In the genomic region with DNA sequence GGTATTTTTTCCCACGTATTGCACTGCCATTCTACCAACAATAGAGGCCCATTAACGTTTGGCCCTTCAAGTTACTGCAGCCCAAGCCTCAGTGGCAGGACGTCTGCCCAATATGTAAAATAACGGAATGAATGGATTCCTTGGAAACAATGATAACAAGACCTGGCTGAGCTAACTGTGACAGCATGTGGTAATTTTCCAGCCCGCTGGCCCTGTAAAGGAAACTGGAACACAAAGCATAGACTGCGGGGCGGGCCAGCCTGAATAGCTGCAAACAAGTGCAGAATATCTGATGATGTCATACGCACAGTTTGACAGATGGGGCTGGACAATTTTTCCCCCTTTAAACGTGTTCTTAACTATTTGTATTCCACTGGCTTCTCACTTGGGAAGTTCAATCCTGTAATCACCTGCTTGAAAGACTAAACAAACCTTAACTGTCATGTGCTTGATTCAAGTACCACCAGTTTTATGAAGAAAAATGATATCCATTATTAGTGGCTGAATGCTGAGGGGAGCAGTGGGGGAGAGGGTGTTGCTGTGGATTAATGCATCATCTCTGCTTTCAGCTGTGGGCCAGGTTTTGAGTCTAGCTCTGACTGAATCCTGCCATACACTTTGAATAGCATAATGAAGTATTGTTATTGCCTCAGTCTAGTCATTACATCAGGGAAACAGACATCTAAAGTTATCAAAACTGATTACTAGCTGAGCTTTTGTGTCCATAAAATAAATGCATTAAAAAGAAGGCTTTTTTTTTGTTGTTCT, we compare ENCODE assay signal across 14 cellular contexts.
DNase-seq lines count a peak whose midpoint lies in the region; ATAC-seq, FAIRE-seq and TF ChIP-seq lines count a peak whose summit lies in the region.
"Had no signal": no experiment of that assay in that cellular context is flagged by ENCODE, and none has a peak within 500 bp of the region (broad histone marks: within the 10 kb centered on the region; RNA-seq: fewer than 3 reads in every experiment).

No MANE protein-coding gene starts in this region.

- no peak overlapping the region for H2AFZ ChIP-seq in HepG2 (ENCODE audit: low read length)

- no peaks in the 10 kb centered on the region for H4K20me1 ChIP-seq in HepG2 (ENCODE audit: insufficient read depth, low read length)

- no peaks in the 10 kb centered on the region for H3K79me2 ChIP-seq in HepG2 (ENCODE audit: insufficient read depth, low read length)

- no peak overlapping the region for H3K4me3 ChIP-seq in HepG2 (replicated peaks in 1 of 3; ENCODE audit: insufficient read depth in 1 of 3, low read depth in 2 of 3, low read length in 3 of 3)
- no peak overlapping the region for H3K4me3 ChIP-seq in right lobe of liver
- peak overlapping the region; percentile 7; the same call in 1 of the 2 replicates for H3K4me3 ChIP-seq in iPS-20b (ENCODE audit: low read length)
- H3K4me3 ChIP-seq: esophagus squamous epithelium had no signal

- peak overlapping the region; percentile 92 to 98 (median 93) for H3K27ac Mint-ChIP-seq in brain
- H3K27ac Mint-ChIP-seq: activated CD4-positive, alpha-beta T cell treated with anti-CD3 and anti-CD28 coated beads, Interleukin-2, amount 10 ng/mL, durations not matched to agents 7 days and 5 days had no signal

- TF ChIP-seq EP300 in HepG2 (IDR thresholded peaks at IDR 0.05; ENCODE audit: low read depth in 2 of 2, low read length in 2 of 2) (no peak), HepG2 (CRISPR knock-in tag; IDR thresholded peaks at IDR 0.05; ENCODE audit: borderline replicate concordance) (no peak)

- CTCF ChIA-PET in HepG2 (lab: Yijun Ruan, JAX; ENCODE audit: low intra/inter-chr PET ratio, low total read pairs) (no interaction called here), RWPE1 (lab: Yijun Ruan, JAX) (interaction anchor here (0.5 to 0.6 kb wide), 3 partner anchors 186 to 822 kb away, joined by 3 to 4 read pairs (median 3); no protein-coding TSS in a partner anchor)

- no peaks in the 10 kb centered on the region for H3K36me3 Mint-ChIP-seq in brain

- in situ Hi-C loops in HepG2 (cut with HindIII; ENCODE audit: extremely low pct_ligation_motif_present, low pct_unique_long_range_greater_than_20kb): no loop called here

- H3K9ac ChIP-seq in HepG2 (ENCODE audit: insufficient read depth, low read depth, low read length) (no peak overlapping the region), iPS-20b (ENCODE audit: low read depth, low read length) (peak overlapping the region; percentile 8; the same call in 1 of the 2 replicates)

- H3K4me1 ChIP-seq in HepG2 (ENCODE audit: insufficient read depth, low read length) (no peaks in the 10 kb centered on the region), right lobe of liver (no peaks in the 10 kb centered on the region), iPS-20b (ENCODE audit: insufficient read depth, low read length) (peaks cover 18% of the 10 kb centered on the region)
- H3K4me1 ChIP-seq: esophagus squamous epithelium had no signal

- DNase-seq in HepG2 (ENCODE audit: low spot score) (no peak), right lobe of liver (no peak), RWPE1 (ENCODE audit: low spot score) (no peak), HuH-7 (ENCODE audit: low spot score) (no peak)
- DNase-seq: activated CD4-positive, alpha-beta T cell treated with anti-CD3 and anti-CD28 coated beads, Interleukin-2, amount 10 ng/mL, durations not matched to agents 7 days and 5 days; esophagus squamous epithelium; mammary epithelial cell; NCI-H526 treated with DMSO at 0.1 percent for 48 hours; small intestine; stimulated activated CD8-positive, alpha-beta memory T cell treated with anti-CD3 and anti-CD28 coated beads, Interleukin-4, amount 100 ng/mL, for 48 hours had no signal

- POLR2A ChIA-PET in HepG2 (lab: Yijun Ruan, JAX): no interaction called here
- POLR2A ChIA-PET in RWPE1 (lab: Yijun Ruan, JAX; ENCODE audit: low non-redundant PET): no interaction called here

- TF ChIP-seq RAD21 in HepG2 (CRISPR knock-in tag; IDR thresholded peaks at IDR 0.05): no peak

- H3K4me1 Mint-ChIP-seq in brain: peaks cover 74% of the 10 kb centered on the region
- H3K4me1 Mint-ChIP-seq: activated CD4-positive, alpha-beta T cell treated with anti-CD3 and anti-CD28 coated beads, Interleukin-2, amount 10 ng/mL, durations not matched to agents 7 days and 5 days had no signal

- WGBS in HepG2 (ENCODE audit: low lambda C conversion rate): 17% methylated on average over 9 of the region's 9 CpGs
- WGBS in right lobe of liver (ENCODE audit: insufficient coverage, low coverage, low lambda C conversion rate, missing lambda C conversion rate): 54% methylated on average over 9 of the region's 9 CpGs

- intact Hi-C loops in HepG2 (cut with micrococcal nuclease; ENCODE audit: unreplicated experiment): no loop called here
- intact Hi-C loops in right lobe of liver (cut with DNase I): no loop called here

- TF ChIP-seq CTCF in HepG2 (CRISPR knock-in tag; IDR thresholded peaks at IDR 0.05) (no peak), right lobe of liver (IDR thresholded peaks at IDR 0.05) (no peak), brain (conservative IDR thresholded peaks at IDR 0.05) (no peak), RWPE1 (conservative IDR thresholded peaks at IDR 0.05; ENCODE audit: low read depth) (no peak)

- H3K27me3 ChIP-seq in HepG2 (ENCODE audit: control insufficient read depth in 1 of 2, insufficient read depth in 2 of 2, low read length in 2 of 2): no peaks in the 10 kb centered on the region
- H3K27me3 ChIP-seq in right lobe of liver: no peaks in the 10 kb centered on the region
- H3K27me3 ChIP-seq in iPS-20b (ENCODE audit: insufficient read depth, low read length): no peaks in the 10 kb centered on the region
- H3K27me3 ChIP-seq: esophagus squamous epithelium had no signal

- ATAC-seq in HepG2: no peak
- no peak for ATAC-seq in right lobe of liver
- ATAC-seq in HG03520 (IDR thresholded peaks at IDR 0.05; ENCODE audit: unreplicated experiment): no peak
- ATAC-seq in GM21515 (IDR thresholded peaks at IDR 0.05; ENCODE audit: unreplicated experiment): no peak

- no peak overlapping the region for H3K27ac ChIP-seq in HepG2 (ENCODE audit: extremely low read length, insufficient read depth, low read length)
- no peak overlapping the region for H3K27ac ChIP-seq in right lobe of liver
- H3K27ac ChIP-seq in iPS-20b (ENCODE audit: low read length): peak overlapping the region; percentile 61
- H3K27ac ChIP-seq in RWPE1: no peak overlapping the region
- H3K27ac ChIP-seq: esophagus squamous epithelium had no signal

- TF ChIP-seq POLR2A in HepG2 (IDR thresholded peaks at IDR 0.05; ENCODE audit: insufficient read depth in 1 of 2, low read depth in 2 of 2, low read length in 2 of 2) (no peak), right lobe of liver (IDR thresholded peaks at IDR 0.05) (no peak)

- no peak overlapping the region for H3K4me2 ChIP-seq in HepG2 (ENCODE audit: low read depth, low read length)

- H3K9me3 ChIP-seq in HepG2 (ENCODE audit: low read length) (no peaks in the 10 kb centered on the region), right lobe of liver (no peaks in the 10 kb centered on the region), iPS-20b (ENCODE audit: insufficient read depth, low read depth, low read length) (no peaks in the 10 kb centered on the region)

- H3K36me3 ChIP-seq in HepG2 (replicated peaks in 1 of 2; ENCODE audit: control insufficient read depth in 1 of 2, insufficient read depth in 2 of 2, low read length in 2 of 2) (no peaks in the 10 kb centered on the region), right lobe of liver (no peaks in the 10 kb centered on the region), iPS-20b (ENCODE audit: insufficient read depth, low read depth, low read length) (no peaks in the 10 kb centered on the region)
- H3K36me3 ChIP-seq: esophagus squamous epithelium had no signal

- H3K27me3 Mint-ChIP-seq in brain: no peaks in the 10 kb centered on the region
- H3K27me3 Mint-ChIP-seq: activated CD4-positive, alpha-beta T cell treated with anti-CD3 and anti-CD28 coated beads, Interleukin-2, amount 10 ng/mL, durations not matched to agents 7 days and 5 days had no signal

- H3K4me3 Mint-ChIP-seq in brain: peak overlapping the region; percentile 71 to 78 (median 74)
- H3K4me3 Mint-ChIP-seq: activated CD4-positive, alpha-beta T cell treated with anti-CD3 and anti-CD28 coated beads, Interleukin-2, amount 10 ng/mL, durations not matched to agents 7 days and 5 days had no signal

- no peak for FAIRE-seq in HepG2 (lab: Jason Lieb, UNC)
- FAIRE-seq: small intestine had no signal

- H3K9me3 Mint-ChIP-seq in brain: no peaks in the 10 kb centered on the region
- H3K9me3 Mint-ChIP-seq: activated CD4-positive, alpha-beta T cell treated with anti-CD3 and anti-CD28 coated beads, Interleukin-2, amount 10 ng/mL, durations not matched to agents 7 days and 5 days had no signal

- BruUV-seq in HepG2 (replicated peaks; lab: Mats Ljungman, UMichigan): no TSS peak

TF ChIP-seq in HepG2, 621 proteins besides CTCF, POLR2A, EP300 and RAD21 (continues in another document):
- TF ChIP-seq ZNF776 (CRISPR knock-in tag; IDR thresholded peaks at IDR 0.05) (no peak), ATF7 (IDR thresholded peaks at IDR 0.05) (peak; percentile 69), ATF7 (CRISPR knock-in tag; IDR thresholded peaks at IDR 0.05) (no peak), RFXAP (CRISPR knock-in tag; IDR thresholded peaks at IDR 0.05; ENCODE audit: borderline replicate concordance) (no peak), MTA1 (CRISPR knock-in tag; IDR thresholded peaks at IDR 0.05; ENCODE audit: borderline replicate concordance) (no peak)
- TF ChIP-seq, protein P1, sequence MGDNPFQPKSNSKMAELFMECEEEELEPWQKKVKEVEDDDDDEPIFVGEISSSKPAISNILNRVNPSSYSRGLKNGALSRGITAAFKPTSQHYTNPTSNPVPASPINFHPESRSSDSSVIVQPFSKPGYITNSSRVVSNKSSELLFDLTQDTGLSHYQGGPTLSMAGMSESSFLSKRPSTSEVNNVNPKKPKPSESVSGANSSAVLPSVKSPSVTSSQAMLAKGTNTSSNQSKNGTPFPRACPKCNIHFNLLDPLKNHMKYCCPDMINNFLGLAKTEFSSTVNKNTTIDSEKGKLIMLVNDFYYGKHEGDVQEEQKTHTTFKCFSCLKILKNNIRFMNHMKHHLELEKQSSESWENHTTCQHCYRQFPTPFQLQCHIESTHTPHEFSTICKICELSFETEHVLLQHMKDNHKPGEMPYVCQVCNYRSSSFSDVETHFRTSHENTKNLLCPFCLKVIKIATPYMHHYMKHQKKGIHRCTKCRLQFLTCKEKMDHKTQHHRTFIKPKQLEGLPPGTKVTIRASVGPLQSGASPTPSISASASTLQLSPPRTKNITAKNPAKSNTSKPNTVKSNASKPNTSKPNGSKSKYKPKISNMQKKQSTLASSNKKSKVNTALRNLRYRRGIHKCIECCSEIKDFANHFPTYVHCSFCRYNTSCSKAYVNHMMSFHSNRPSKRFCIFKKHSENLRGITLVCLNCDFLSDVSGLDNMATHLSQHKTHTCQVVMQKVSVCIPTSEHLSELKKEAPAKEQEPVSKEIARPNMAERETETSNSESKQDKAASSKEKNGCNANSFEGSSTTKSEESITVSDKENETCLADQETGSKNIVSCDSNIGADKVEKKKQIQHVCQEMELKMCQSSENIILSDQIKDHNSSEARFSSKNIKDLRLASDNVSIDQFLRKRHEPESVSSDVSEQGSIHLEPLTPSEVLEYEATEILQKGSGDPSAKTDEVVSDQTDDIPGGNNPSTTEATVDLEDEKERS (CRISPR knock-in tag; IDR thresholded peaks at IDR 0.05): no peak
